Comparison of ENCODE assay signal across 8 cellular contexts in genomic region chr1:246566128-246566807, GRCh38. TPM values are rescaled to one million over a fixed set of nuclear protein-coding genes. Genes with fewer than 3 reads are reported as not detected.
DNase-seq lines count a peak whose midpoint lies in the region; ATAC-seq and TF ChIP-seq lines count a peak whose summit lies in the region.

A gene with protein sequence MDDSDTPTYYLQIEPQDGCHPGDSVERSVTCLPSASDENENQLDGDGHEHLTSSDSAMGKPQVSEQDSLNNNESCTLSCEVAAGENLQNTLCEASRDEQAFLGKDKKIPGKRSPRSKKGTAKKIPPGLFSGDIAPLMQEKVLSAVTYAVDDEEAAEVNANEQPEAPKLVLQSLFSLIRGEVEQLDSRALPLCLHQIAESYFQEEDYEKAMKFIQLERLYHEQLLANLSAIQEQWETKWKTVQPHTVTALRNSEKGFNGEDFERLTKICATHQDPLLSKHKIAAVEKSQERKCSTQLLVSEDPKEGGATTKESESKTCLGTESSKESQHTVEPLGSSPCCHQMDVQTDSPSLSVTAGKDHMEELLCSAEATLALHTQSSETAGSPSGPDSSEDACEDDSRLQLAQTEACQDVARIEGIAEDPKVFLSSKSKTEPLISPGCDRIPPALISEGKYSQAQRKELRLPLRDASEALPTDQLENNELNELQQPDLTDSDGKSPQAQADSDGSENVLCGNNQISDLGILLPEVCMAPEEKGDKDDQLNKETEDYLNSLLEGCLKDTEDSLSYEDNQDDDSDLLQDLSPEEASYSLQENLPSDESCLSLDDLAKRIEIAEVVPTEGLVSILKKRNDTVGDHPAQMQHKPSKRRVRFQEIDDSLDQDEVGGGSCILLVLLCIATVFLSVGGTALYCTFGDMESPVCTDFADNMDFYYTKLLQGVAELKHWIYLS (plus strand): TSS chr1:246566456. CDS start chr1:246591563, 25,107 bp downstream.
TFB2M (minus strand) TSS chr1:246566261; CDS start chr1:246566138, 123 bp downstream.

- peaks cover 50% of the 10 kb centered on the region for H3K4me1 Mint-ChIP-seq in activated T-cell treated with anti-CD3 and anti-CD28 coated beads, Interleukin-2, amount 50 U/mL, for 4 hours (ENCODE audit: low read depth)

- no peaks in the 10 kb centered on the region for H3K27me3 Mint-ChIP-seq in activated T-cell treated with anti-CD3 and anti-CD28 coated beads, Interleukin-2, amount 50 U/mL, for 4 hours (ENCODE audit: low read depth)

- H3K36me3 Mint-ChIP-seq in activated T-cell treated with anti-CD3 and anti-CD28 coated beads, Interleukin-2, amount 50 U/mL, for 4 hours (ENCODE audit: insufficient read depth), result peaks cover 4% of the 10 kb centered on the region

- intact Hi-C loops in Panc1 (cut with micrococcal nuclease; ENCODE audit: unreplicated experiment), result loop anchor here (5.0 kb wide), 1 partner anchor 1734 kb away; no protein-coding TSS in a partner anchor

- TF ChIP-seq CTCF in Panc1 (IDR thresholded peaks at IDR 0.05), result no peak

- H3K4me3 Mint-ChIP-seq in activated T-cell treated with anti-CD3 and anti-CD28 coated beads, Interleukin-2, amount 50 U/mL, for 4 hours, result peak within 1 kb of the TSS; percentile 99

- no peaks in the 10 kb centered on the region for H3K27me3 ChIP-seq in Panc1 (ENCODE audit: control insufficient read depth, insufficient read depth, low read length)
- no peaks in the 10 kb centered on the region for H3K27me3 ChIP-seq in esophagus (ENCODE audit: control insufficient read depth in 1 of 2, insufficient read depth in 2 of 2, low read length in 2 of 2)
- no peaks in the 10 kb centered on the region for H3K27me3 ChIP-seq in mucosa of stomach (ENCODE audit: control insufficient read depth, insufficient read depth, low read length)

- in situ Hi-C loops in Panc1 (cut with HindIII; ENCODE audit: low pct_unique_long_range_greater_than_20kb, low sequenced_read_pairs), result no loop called here

- CTCF ChIA-PET in Panc1 (lab: Charles Lee), result interaction anchor here (0.5 to 0.6 kb wide), 2 partner anchors 19 to 122 kb away, joined by 3 read pairs; no protein-coding TSS in a partner anchor

- H3K9ac ChIP-seq in mucosa of stomach (ENCODE audit: low read length), result peak within 1 kb of the TSS; percentile 96

- WGBS in esophagus, 2 donors, result 0 to 1% methylated on average over 45 to 61 of the region's 62 CpGs

- ATAC-seq in GM21619 (IDR thresholded peaks at IDR 0.05; ENCODE audit: unreplicated experiment) (peak; percentile 91), Panc1 (peak; percentile 97)
- ATAC-seq in activated T-cell treated with anti-CD3 and anti-CD28 coated beads, Interleukin-2, amount 50 U/mL, for 4 hours, result peak; percentile 85 to 91

- H3K36me3 ChIP-seq in Panc1 (ENCODE audit: control insufficient read depth, insufficient read depth, low read length), result no peaks in the 10 kb centered on the region; the same call in none of the 2 replicates
- no peaks in the 10 kb centered on the region for H3K36me3 ChIP-seq in esophagus (ENCODE audit: control insufficient read depth in 2 of 2, insufficient read depth in 2 of 2, low read length in 1 of 2)
- no peaks in the 10 kb centered on the region for H3K36me3 ChIP-seq in mucosa of stomach (ENCODE audit: control insufficient read depth, insufficient read depth, low read length)

- BruUV-seq in Panc1 (replicated peaks; lab: Mats Ljungman, UMichigan), result no TSS peak

- H3K4me1 ChIP-seq in Panc1 (ENCODE audit: control insufficient read depth, insufficient read depth, low read length), result peaks cover 24% of the 10 kb centered on the region
- peaks cover 3 to 4% of the 10 kb centered on the region in 2 donors for H3K4me1 ChIP-seq in esophagus (ENCODE audit: control insufficient read depth in 2 of 2, insufficient read depth in 2 of 2, low read length in 1 of 2)
- H3K4me1 ChIP-seq in mucosa of stomach (ENCODE audit: control insufficient read depth, insufficient read depth, low read length), result peaks cover 12% of the 10 kb centered on the region

- POLR2A ChIA-PET in Panc1 (lab: Charles Lee), result no interaction called here

- H3K9me3 ChIP-seq in Panc1 (ENCODE audit: control insufficient read depth, insufficient read depth, low read depth, low read length) (no peaks in the 10 kb centered on the region), esophagus (ENCODE audit: control insufficient read depth in 2 of 2, insufficient read depth in 1 of 2, low read depth in 1 of 2, low read length in 1 of 2) (no peaks in the 10 kb centered on the region), mucosa of stomach (ENCODE audit: control insufficient read depth, low read length) (no peaks in the 10 kb centered on the region)

- H3K4me3 ChIP-seq in Jurkat, Clone E6-1 (ENCODE audit: low read length), result peak within 1 kb of the TSS; percentile 80
- H3K4me3 ChIP-seq in Panc1 (ENCODE audit: low read depth in 2 of 2, low read length in 2 of 2) (peak within 1 kb of the TSS; percentile 69 to 100), esophagus (ENCODE audit: low read depth in 1 of 2, low read length in 2 of 2) (peak within 1 kb of the TSS; percentile 93 to 96), mucosa of stomach (ENCODE audit: low read length) (peak within 1 kb of the TSS; percentile 95)

- H3K27ac ChIP-seq in Panc1 (ENCODE audit: low read length) (peak within 1 kb of the TSS; percentile 94), esophagus (ENCODE audit: low read depth in 2 of 2, low read length in 1 of 2) (peak within 1 kb of the TSS; percentile 96 to 98)

- no peaks in the 10 kb centered on the region for H3K9me3 Mint-ChIP-seq in activated T-cell treated with anti-CD3 and anti-CD28 coated beads, Interleukin-2, amount 50 U/mL, for 4 hours

- DNase-seq in DMS153 treated with DMSO at 0.1 percent for 48 hours (lab: John Stamatoyannopoulos, UW; ENCODE audit: unreplicated experiment) (peak; percentile 100), Panc1 (ENCODE audit: low read depth, low spot score) (peak; percentile 96)
- DNase-seq in Jurkat, Clone E6-1 (ENCODE audit: low read depth, low spot score), result peak; percentile 94
- peak; percentile 82 for DNase-seq in activated T-cell treated with anti-CD3 and anti-CD28 coated beads, Interleukin-2, amount 50 U/mL, for 4 hours
- peak; percentile 75 to 83 for DNase-seq in stimulated activated CD8-positive, alpha-beta memory T cell treated with anti-CD3 and anti-CD28 coated beads, Interleukin-7, amount 100 ng/mL, for 1 hour (ENCODE audit: low read depth in 2 of 2)

RNA-seq across cellular contexts. Expression of the first gene that starts in this region (rescaled TPM):
- polyA plus RNA-seq in Jurkat, Clone E6-1 (2012; ENCODE audit: insufficient read depth, insufficient read length), result 12.9 TPM
- 18.5 TPM for total RNA-seq in Panc1 (2021; ENCODE audit: unreplicated experiment)
- 10.6 TPM for polyA plus RNA-seq in Panc1 (2012; ENCODE audit: insufficient read length)
- total RNA-seq in activated T-cell treated with anti-CD3 and anti-CD28 coated beads, Interleukin-2, amount 50 U/mL, for 4 hours, result 10 to 100 TPM; 32.1 to 33.5 (median 32.3) TPM
- 10 to 100 TPM in 1 of 2 donors, 1 to 10 TPM in 1; 7.5 to 12.2 TPM for polyA plus RNA-seq in esophagus

RNA-seq across cellular contexts. Expression of gene TFB2M, which starts in this region (rescaled TPM):
- polyA plus RNA-seq in Jurkat, Clone E6-1 (2012; ENCODE audit: insufficient read depth, insufficient read length), result 17.7 TPM
- total RNA-seq in Panc1 (2021; ENCODE audit: unreplicated experiment), result 21.0 TPM
- 13.8 TPM for polyA plus RNA-seq in Panc1 (2012; ENCODE audit: insufficient read length)
- total RNA-seq in activated T-cell treated with anti-CD3 and anti-CD28 coated beads, Interleukin-2, amount 50 U/mL, for 4 hours, result 10 to 100 TPM; 41.7 to 45.8 (median 42.8) TPM
- 1 to 10 TPM; 2.1 to 8.6 TPM for polyA plus RNA-seq in esophagus

Comparison
In these comparisons a context has a peak if more than half of its experiments do, and no peak if none do; other contexts are left out.
1. Peak in every context shown above with its lines: DNase-seq, ATAC-seq, H3K4me3 ChIP-seq and H3K27ac ChIP-seq.